Comparison of ENCODE assay signal across 1 cellular context in genomic region chr7:32915041-32915536, GRCh38.
A peak's percentile ranks its signal among the peaks of the same experiment; 100 is the strongest.
TF ChIP-seq lines count a peak whose summit lies in the region.

No MANE protein-coding gene starts in this region.

TF ChIP-seq in HepG2, 621 proteins besides CTCF, POLR2A, EP300 and RAD21:
- peak; percentile 47 for TF ChIP-seq RBM22 (optimal IDR thresholded peaks at IDR 0.05; ENCODE audit: low read length)
- TF ChIP-seq NFYC (CRISPR knock-in tag; IDR thresholded peaks at IDR 0.05), result no peak
- 0 out of 2 replicates have a peak, but pooled peaks have one; percentile 11 for TF ChIP-seq POLR2G (IDR thresholded peaks at IDR 0.05; ENCODE audit: low read depth, low read length)
